ENCODE assay signal across 9 cellular contexts in genomic region chr18:59696311-59697235, GRCh38. TPM values are rescaled to one million over a fixed set of nuclear protein-coding genes. Genes with fewer than 3 reads are reported as not detected.
DNase-seq lines count a peak whose midpoint lies in the region; ATAC-seq and TF ChIP-seq lines count a peak whose summit lies in the region.
"Had no signal": no experiment of that assay in that cellular context is flagged by ENCODE, and none has a peak within 500 bp of the region (broad histone marks: within the 10 kb centered on the region; RNA-seq: fewer than 3 reads in every experiment).

No MANE protein-coding gene starts in this region.

- H3K9ac ChIP-seq in mucosa of rectum (ENCODE audit: low read depth in 1 of 2, low read length in 2 of 2), result peak overlapping the region in 1 of 2 donors; percentile 10
- H3K9ac ChIP-seq: BLaER1 treated with 17β-estradiol and CSF1 and Interleukin-3, amounts not matched to agents 10 nM and 100 nM had no signal

- H3K4me3 ChIP-seq in LNCaP clone FGC (ENCODE audit: low read depth, low read length) (peak overlapping the region; percentile 32), ectodermal cell (ENCODE audit: insufficient read depth, low read depth, low read length) (peak overlapping the region; percentile 65), mucosa of rectum (ENCODE audit: low read length in 2 of 2) (peak overlapping the region; percentile 52 to 70)
- H3K4me3 ChIP-seq: BLaER1 treated with 17β-estradiol and CSF1 and Interleukin-3, amounts not matched to agents 10 nM and 100 nM had no signal

- H3K27me3 ChIP-seq in ectodermal cell (ENCODE audit: control insufficient read depth, insufficient read depth, low read length, poor library complexity, severe bottlenecking) (peaks cover 46% of the 10 kb centered on the region), mucosa of rectum (ENCODE audit: control insufficient read depth in 2 of 2, insufficient read depth in 2 of 2, low read length in 2 of 2) (peaks cover 9 to 41% of the 10 kb centered on the region in 2 donors)

- WGBS in ectodermal cell, 2 experiments, result 1% methylated on average over 79 of the region's 79 CpGs

- H3K36me3 ChIP-seq in ectodermal cell (ENCODE audit: control insufficient read depth, insufficient read depth, low read length) (no peaks in the 10 kb centered on the region), mucosa of rectum (ENCODE audit: control insufficient read depth in 2 of 2, insufficient read depth in 2 of 2, low read length in 2 of 2) (no peaks in the 10 kb centered on the region)
- H3K36me3 ChIP-seq: BLaER1 treated with 17β-estradiol and CSF1 and Interleukin-3, amounts not matched to agents 10 nM and 100 nM had no signal

- H3K9me3 ChIP-seq in ectodermal cell (ENCODE audit: control insufficient read depth, low read length), result no peaks in the 10 kb centered on the region
- H3K9me3 ChIP-seq in mucosa of rectum (ENCODE audit: control insufficient read depth in 2 of 2, low read length in 2 of 2), result no peaks in the 10 kb centered on the region

- DNase-seq in NCI-H345 (lab: John Stamatoyannopoulos, UW) (peak; percentile 39), NCI-H345 treated with DMSO at 0.1 percent for 48 hours (lab: John Stamatoyannopoulos, UW; ENCODE audit: unreplicated experiment) (no peak), LNCaP clone FGC (ENCODE audit: low read depth) (no peak)
- DNase-seq in activated CD4-positive, CD25-positive, alpha-beta regulatory T cell (lab: John Stamatoyannopoulos, UW), result no peak

- TF ChIP-seq CTCF in LNCaP clone FGC (IDR thresholded peaks at IDR 0.05; ENCODE audit: control insufficient read depth, extremely low read depth, insufficient read depth), result no peak

- no peak overlapping the region for H3K27ac ChIP-seq in ectodermal cell (ENCODE audit: insufficient read depth, low read depth, low read length, poor library complexity, severe bottlenecking)
- no peak overlapping the region for H3K27ac ChIP-seq in mucosa of rectum (ENCODE audit: low read depth in 2 of 2, low read length in 2 of 2)
- H3K27ac ChIP-seq: BLaER1 treated with 17β-estradiol and CSF1 and Interleukin-3, amounts not matched to agents 10 nM and 100 nM had no signal

- H3K4me1 ChIP-seq in ectodermal cell (ENCODE audit: control insufficient read depth, insufficient read depth, low read length), result peaks cover 7% of the 10 kb centered on the region
- H3K4me1 ChIP-seq in mucosa of rectum (ENCODE audit: control insufficient read depth in 2 of 2, insufficient read depth in 2 of 2, low read length in 2 of 2), result peaks cover 5 to 12% of the 10 kb centered on the region in 2 donors

- no peak for ATAC-seq in GM18873 (IDR thresholded peaks at IDR 0.05; ENCODE audit: low FRiP score, unreplicated experiment)
- no peak for ATAC-seq in GM21360 (IDR thresholded peaks at IDR 0.05; ENCODE audit: unreplicated experiment)

RNA-seq across cellular contexts. Expression of gene CCBE1, which starts 0.7 kb away (rescaled TPM):
- polyA plus RNA-seq in ectodermal cell (2013, experiment 1 of 4), result 10.0 TPM
- 10.9 TPM for polyA plus RNA-seq in ectodermal cell (2013, experiment 2 of 4)
- polyA plus RNA-seq in ectodermal cell (2013, experiment 3 of 4), result 5.1 TPM
- 8.7 TPM for polyA plus RNA-seq in ectodermal cell (2013, experiment 4 of 4)
